1 cellular context compared by ENCODE assay signal in the genomic region with DNA sequence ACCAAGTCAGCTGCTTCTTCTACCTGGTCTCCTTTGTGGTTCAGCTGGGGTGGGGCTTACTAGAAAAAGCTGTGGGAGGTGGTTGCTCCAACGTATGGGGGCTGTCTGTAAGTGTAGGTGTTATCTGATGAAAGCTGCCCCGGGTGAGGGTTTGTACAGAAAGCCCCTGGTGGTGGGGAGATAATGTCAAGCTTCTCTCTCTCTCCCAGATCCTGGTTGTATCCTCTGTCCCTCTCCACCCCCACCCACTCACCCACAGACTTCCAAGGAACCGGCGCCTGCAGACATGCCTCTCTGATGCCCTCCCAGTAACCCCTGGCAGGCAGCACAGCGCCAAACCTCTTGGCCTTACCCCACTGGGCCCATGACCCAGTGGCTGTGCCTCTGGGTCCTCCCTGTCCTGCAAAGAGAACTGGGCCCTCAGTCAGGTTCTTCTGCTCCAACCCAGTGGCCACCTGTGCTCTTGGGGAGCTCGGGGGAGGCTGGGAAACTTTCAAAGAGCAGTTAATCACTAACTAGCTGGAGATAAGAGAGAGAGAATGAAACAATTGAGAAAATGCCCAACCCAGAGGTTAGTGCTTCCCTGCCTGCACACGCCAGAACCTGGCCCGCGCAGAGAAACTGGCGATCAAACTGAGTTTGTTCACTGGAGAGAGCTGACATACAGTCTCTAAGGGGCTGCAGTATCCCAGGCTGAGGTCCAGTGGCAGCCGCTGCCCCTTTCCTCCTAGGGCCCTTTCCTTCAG.
TF ChIP-seq lines count a peak whose summit lies in the region.

No MANE protein-coding gene starts in this region.

TF ChIP-seq in HepG2, 621 proteins besides CTCF, POLR2A, EP300 and RAD21 (continued from another document and continues in another):
- TF ChIP-seq, protein P1, sequence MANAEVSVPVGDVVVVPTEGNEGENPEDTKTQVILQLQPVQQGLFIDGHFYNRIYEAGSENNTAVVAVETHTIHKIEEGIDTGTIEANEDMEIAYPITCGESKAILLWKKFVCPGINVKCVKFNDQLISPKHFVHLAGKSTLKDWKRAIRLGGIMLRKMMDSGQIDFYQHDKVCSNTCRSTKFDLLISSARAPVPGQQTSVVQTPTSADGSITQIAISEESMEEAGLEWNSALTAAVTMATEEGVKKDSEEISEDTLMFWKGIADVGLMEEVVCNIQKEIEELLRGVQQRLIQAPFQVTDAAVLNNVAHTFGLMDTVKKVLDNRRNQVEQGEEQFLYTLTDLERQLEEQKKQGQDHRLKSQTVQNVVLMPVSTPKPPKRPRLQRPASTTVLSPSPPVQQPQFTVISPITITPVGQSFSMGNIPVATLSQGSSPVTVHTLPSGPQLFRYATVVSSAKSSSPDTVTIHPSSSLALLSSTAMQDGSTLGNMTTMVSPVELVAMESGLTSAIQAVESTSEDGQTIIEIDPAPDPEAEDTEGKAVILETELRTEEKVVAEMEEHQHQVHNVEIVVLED (CRISPR knock-in tag; IDR thresholded peaks at IDR 0.05; ENCODE audit: borderline replicate concordance): peak; percentile 21; the same call in 1 of the 2 replicates
- TF ChIP-seq, protein P2, sequence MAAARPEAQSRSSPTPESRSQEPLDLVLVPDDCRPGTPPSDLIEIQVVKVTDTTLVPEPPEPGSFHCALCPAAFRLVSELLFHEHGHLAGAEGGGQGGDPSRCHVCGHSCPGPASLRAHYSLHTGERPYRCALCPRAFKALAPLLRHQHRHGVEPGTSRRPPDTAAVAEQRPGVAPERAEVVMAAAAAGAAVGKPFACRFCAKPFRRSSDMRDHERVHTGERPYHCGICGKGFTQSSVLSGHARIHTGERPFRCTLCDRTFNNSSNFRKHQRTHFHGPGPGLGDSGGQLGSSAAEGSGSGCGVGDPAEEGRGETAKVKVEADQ (CRISPR knock-in tag; IDR thresholded peaks at IDR 0.05; ENCODE audit: borderline replicate concordance): no peak; the same call in 1 of the 2 replicates
- TF ChIP-seq ZKSCAN8 (CRISPR knock-in tag; IDR thresholded peaks at IDR 0.05; ENCODE audit: borderline replicate concordance): peak; percentile 18; the same call in 1 of the 2 replicates
- 0 out of 2 replicates have a peak, but pooled peaks have one; percentile 9 for TF ChIP-seq ZBTB3 (CRISPR knock-in tag; IDR thresholded peaks at IDR 0.05; ENCODE audit: borderline replicate concordance, low read depth)
- TF ChIP-seq SALL2 (CRISPR knock-in tag; IDR thresholded peaks at IDR 0.05): peak; percentile 61
- no peak for TF ChIP-seq ZNF138 (CRISPR knock-in tag; IDR thresholded peaks at IDR 0.05; ENCODE audit: low read depth)
- TF ChIP-seq ZNF564 (CRISPR knock-in tag; IDR thresholded peaks at IDR 0.05): peak; percentile 67; the same call in 1 of the 2 replicates
- TF ChIP-seq NFYB (CRISPR knock-in tag; IDR thresholded peaks at IDR 0.05): 0 out of 2 replicates have a peak, but pooled peaks have one; percentile 14
- TF ChIP-seq NR2F6 (IDR thresholded peaks at IDR 0.05): no peak; the same call in 1 of the 2 replicates
- TF ChIP-seq NR2F6 (CRISPR knock-in tag; IDR thresholded peaks at IDR 0.05): peak; percentile 45; the same call in 1 of the 2 replicates
- TF ChIP-seq NKX3-1 (CRISPR knock-in tag; IDR thresholded peaks at IDR 0.05): 0 out of 2 replicates have a peak, but pooled peaks have one; percentile 30
- peak; percentile 32; the same call in 1 of the 2 replicates for TF ChIP-seq ZSCAN25 (CRISPR knock-in tag; IDR thresholded peaks at IDR 0.05)
- peak; percentile 73; the same call in 1 of the 2 replicates for TF ChIP-seq GATA4 (IDR thresholded peaks at IDR 0.05; ENCODE audit: borderline replicate concordance, low read depth)
- TF ChIP-seq ZNF749 (CRISPR knock-in tag; IDR thresholded peaks at IDR 0.05; ENCODE audit: borderline replicate concordance): 0 out of 2 replicates have a peak, but pooled peaks have one; percentile 22
- TF ChIP-seq ZFAT (CRISPR knock-in tag; conservative IDR thresholded peaks at IDR 0.05): no peak
- TF ChIP-seq NCOR1 (IDR thresholded peaks at IDR 0.05; ENCODE audit: borderline replicate concordance, low read length): peak; percentile 42; the same call in 1 of the 2 replicates
- no peak for TF ChIP-seq CBX2 (IDR thresholded peaks at IDR 0.05; ENCODE audit: low read depth, low read length)
- TF ChIP-seq CBX2 (CRISPR knock-in tag; IDR thresholded peaks at IDR 0.05; ENCODE audit: low read depth): no peak
- TF ChIP-seq, protein P3, sequence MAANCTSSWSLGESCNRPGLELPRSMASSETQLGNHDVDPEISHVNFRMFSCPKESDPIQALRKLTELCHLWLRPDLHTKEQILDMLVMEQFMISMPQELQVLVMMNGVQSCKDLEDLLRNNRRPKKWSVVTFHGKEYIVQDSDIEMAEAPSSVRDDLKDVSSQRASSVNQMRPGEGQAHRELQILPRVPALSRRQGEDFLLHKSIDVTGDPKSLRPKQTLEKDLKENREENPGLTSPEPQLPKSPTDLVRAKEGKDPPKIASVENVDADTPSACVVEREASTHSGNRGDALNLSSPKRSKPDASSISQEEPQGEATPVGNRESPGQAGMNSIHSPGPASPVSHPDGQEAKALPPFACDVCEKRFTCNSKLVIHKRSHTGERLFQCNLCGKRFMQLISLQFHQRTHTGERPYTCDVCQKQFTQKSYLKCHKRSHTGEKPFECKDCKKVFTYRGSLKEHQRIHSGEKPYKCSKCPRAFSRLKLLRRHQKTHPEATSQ (CRISPR knock-in tag; IDR thresholded peaks at IDR 0.05; ENCODE audit: borderline replicate concordance): peak; percentile 87; the same call in 1 of the 2 replicates
- TF ChIP-seq ZFY (CRISPR knock-in tag; IDR thresholded peaks at IDR 0.05): peak; percentile 73
- TF ChIP-seq KLF16 (CRISPR knock-in tag; IDR thresholded peaks at IDR 0.05): peak in 1 of 2 experiments; percentile 28; a peak in 1 of 4 replicates
- peak; percentile 80; the same call in 1 of the 2 replicates for TF ChIP-seq ZNF761 (CRISPR knock-in tag; conservative IDR thresholded peaks at IDR 0.05)
- peak; percentile 37; the same call in 1 of the 2 replicates for TF ChIP-seq ZBTB20 (CRISPR knock-in tag; IDR thresholded peaks at IDR 0.05; ENCODE audit: borderline replicate concordance, low read depth)
- TF ChIP-seq, protein P4, sequence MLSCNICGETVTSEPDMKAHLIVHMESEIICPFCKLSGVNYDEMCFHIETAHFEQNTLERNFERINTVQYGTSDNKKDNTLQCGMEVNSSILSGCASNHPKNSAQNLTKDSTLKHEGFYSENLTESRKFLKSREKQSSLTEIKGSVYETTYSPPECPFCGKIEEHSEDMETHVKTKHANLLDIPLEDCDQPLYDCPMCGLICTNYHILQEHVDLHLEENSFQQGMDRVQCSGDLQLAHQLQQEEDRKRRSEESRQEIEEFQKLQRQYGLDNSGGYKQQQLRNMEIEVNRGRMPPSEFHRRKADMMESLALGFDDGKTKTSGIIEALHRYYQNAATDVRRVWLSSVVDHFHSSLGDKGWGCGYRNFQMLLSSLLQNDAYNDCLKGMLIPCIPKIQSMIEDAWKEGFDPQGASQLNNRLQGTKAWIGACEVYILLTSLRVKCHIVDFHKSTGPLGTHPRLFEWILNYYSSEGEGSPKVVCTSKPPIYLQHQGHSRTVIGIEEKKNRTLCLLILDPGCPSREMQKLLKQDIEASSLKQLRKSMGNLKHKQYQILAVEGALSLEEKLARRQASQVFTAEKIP (CRISPR knock-in tag; IDR thresholded peaks at IDR 0.05; ENCODE audit: borderline replicate concordance): no peak
- TF ChIP-seq, protein P5, sequence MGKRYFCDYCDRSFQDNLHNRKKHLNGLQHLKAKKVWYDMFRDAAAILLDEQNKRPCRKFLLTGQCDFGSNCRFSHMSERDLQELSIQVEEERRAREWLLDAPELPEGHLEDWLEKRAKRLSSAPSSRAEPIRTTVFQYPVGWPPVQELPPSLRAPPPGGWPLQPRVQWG (CRISPR knock-in tag; IDR thresholded peaks at IDR 0.05; ENCODE audit: borderline replicate concordance, low read depth): no peak
- TF ChIP-seq, protein P6, sequence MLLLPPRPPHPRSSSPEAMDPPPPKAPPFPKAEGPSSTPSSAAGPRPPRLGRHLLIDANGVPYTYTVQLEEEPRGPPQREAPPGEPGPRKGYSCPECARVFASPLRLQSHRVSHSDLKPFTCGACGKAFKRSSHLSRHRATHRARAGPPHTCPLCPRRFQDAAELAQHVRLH (CRISPR knock-in tag; IDR thresholded peaks at IDR 0.05; ENCODE audit: borderline replicate concordance, low read depth): peak; percentile 38; the same call in 1 of the 2 replicates
- no peak for TF ChIP-seq ELF4 (CRISPR knock-in tag; IDR thresholded peaks at IDR 0.05; ENCODE audit: borderline replicate concordance)
- TF ChIP-seq, protein P7, sequence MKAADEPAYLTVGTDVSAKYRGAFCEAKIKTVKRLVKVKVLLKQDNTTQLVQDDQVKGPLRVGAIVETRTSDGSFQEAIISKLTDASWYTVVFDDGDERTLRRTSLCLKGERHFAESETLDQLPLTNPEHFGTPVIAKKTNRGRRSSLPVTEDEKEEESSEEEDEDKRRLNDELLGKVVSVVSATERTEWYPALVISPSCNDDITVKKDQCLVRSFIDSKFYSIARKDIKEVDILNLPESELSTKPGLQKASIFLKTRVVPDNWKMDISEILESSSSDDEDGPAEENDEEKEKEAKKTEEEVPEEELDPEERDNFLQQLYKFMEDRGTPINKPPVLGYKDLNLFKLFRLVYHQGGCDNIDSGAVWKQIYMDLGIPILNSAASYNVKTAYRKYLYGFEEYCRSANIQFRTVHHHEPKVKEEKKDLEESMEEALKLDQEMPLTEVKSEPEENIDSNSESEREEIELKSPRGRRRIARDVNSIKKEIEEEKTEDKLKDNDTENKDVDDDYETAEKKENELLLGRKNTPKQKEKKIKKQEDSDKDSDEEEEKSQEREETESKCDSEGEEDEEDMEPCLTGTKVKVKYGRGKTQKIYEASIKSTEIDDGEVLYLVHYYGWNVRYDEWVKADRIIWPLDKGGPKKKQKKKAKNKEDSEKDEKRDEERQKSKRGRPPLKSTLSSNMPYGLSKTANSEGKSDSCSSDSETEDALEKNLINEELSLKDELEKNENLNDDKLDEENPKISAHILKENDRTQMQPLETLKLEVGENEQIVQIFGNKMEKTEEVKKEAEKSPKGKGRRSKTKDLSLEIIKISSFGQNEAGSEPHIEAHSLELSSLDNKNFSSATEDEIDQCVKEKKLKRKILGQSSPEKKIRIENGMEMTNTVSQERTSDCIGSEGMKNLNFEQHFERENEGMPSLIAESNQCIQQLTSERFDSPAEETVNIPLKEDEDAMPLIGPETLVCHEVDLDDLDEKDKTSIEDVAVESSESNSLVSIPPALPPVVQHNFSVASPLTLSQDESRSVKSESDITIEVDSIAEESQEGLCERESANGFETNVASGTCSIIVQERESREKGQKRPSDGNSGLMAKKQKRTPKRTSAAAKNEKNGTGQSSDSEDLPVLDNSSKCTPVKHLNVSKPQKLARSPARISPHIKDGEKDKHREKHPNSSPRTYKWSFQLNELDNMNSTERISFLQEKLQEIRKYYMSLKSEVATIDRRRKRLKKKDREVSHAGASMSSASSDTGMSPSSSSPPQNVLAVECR (CRISPR knock-in tag; IDR thresholded peaks at IDR 0.05; ENCODE audit: borderline replicate concordance): peak; percentile 41; the same call in 1 of the 2 replicates
- TF ChIP-seq ASH2L (IDR thresholded peaks at IDR 0.05; ENCODE audit: insufficient read length, low read depth, low read length): peak; percentile 19
- TF ChIP-seq, protein P8, sequence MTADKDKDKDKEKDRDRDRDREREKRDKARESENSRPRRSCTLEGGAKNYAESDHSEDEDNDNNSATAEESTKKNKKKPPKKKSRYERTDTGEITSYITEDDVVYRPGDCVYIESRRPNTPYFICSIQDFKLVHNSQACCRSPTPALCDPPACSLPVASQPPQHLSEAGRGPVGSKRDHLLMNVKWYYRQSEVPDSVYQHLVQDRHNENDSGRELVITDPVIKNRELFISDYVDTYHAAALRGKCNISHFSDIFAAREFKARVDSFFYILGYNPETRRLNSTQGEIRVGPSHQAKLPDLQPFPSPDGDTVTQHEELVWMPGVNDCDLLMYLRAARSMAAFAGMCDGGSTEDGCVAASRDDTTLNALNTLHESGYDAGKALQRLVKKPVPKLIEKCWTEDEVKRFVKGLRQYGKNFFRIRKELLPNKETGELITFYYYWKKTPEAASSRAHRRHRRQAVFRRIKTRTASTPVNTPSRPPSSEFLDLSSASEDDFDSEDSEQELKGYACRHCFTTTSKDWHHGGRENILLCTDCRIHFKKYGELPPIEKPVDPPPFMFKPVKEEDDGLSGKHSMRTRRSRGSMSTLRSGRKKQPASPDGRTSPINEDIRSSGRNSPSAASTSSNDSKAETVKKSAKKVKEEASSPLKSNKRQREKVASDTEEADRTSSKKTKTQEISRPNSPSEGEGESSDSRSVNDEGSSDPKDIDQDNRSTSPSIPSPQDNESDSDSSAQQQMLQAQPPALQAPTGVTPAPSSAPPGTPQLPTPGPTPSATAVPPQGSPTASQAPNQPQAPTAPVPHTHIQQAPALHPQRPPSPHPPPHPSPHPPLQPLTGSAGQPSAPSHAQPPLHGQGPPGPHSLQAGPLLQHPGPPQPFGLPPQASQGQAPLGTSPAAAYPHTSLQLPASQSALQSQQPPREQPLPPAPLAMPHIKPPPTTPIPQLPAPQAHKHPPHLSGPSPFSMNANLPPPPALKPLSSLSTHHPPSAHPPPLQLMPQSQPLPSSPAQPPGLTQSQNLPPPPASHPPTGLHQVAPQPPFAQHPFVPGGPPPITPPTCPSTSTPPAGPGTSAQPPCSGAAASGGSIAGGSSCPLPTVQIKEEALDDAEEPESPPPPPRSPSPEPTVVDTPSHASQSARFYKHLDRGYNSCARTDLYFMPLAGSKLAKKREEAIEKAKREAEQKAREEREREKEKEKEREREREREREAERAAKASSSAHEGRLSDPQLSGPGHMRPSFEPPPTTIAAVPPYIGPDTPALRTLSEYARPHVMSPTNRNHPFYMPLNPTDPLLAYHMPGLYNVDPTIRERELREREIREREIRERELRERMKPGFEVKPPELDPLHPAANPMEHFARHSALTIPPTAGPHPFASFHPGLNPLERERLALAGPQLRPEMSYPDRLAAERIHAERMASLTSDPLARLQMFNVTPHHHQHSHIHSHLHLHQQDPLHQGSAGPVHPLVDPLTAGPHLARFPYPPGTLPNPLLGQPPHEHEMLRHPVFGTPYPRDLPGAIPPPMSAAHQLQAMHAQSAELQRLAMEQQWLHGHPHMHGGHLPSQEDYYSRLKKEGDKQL (CRISPR knock-in tag; IDR thresholded peaks at IDR 0.05; ENCODE audit: low read depth): 0 out of 2 replicates have a peak, but pooled peaks have one; percentile 43
- no peak for TF ChIP-seq ZFP36 (IDR thresholded peaks at IDR 0.05; ENCODE audit: borderline replicate concordance, low read depth, low read length, partially characterized antibody)
- TF ChIP-seq, protein P9, sequence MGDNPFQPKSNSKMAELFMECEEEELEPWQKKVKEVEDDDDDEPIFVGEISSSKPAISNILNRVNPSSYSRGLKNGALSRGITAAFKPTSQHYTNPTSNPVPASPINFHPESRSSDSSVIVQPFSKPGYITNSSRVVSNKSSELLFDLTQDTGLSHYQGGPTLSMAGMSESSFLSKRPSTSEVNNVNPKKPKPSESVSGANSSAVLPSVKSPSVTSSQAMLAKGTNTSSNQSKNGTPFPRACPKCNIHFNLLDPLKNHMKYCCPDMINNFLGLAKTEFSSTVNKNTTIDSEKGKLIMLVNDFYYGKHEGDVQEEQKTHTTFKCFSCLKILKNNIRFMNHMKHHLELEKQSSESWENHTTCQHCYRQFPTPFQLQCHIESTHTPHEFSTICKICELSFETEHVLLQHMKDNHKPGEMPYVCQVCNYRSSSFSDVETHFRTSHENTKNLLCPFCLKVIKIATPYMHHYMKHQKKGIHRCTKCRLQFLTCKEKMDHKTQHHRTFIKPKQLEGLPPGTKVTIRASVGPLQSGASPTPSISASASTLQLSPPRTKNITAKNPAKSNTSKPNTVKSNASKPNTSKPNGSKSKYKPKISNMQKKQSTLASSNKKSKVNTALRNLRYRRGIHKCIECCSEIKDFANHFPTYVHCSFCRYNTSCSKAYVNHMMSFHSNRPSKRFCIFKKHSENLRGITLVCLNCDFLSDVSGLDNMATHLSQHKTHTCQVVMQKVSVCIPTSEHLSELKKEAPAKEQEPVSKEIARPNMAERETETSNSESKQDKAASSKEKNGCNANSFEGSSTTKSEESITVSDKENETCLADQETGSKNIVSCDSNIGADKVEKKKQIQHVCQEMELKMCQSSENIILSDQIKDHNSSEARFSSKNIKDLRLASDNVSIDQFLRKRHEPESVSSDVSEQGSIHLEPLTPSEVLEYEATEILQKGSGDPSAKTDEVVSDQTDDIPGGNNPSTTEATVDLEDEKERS (CRISPR knock-in tag; IDR thresholded peaks at IDR 0.05): peak; percentile 67; the same call in 1 of the 2 replicates
- TF ChIP-seq MTA3 (CRISPR knock-in tag; IDR thresholded peaks at IDR 0.05): no peak
